1 cellular context compared by ENCODE assay signal in genomic region chr1:10833630-10834557, GRCh38.
TF ChIP-seq lines count a peak whose summit lies in the region.

No MANE protein-coding gene starts in this region.

TF ChIP-seq in HepG2, 621 proteins besides CTCF, POLR2A, EP300 and RAD21 (continued from another document):
- TF ChIP-seq, protein P1, sequence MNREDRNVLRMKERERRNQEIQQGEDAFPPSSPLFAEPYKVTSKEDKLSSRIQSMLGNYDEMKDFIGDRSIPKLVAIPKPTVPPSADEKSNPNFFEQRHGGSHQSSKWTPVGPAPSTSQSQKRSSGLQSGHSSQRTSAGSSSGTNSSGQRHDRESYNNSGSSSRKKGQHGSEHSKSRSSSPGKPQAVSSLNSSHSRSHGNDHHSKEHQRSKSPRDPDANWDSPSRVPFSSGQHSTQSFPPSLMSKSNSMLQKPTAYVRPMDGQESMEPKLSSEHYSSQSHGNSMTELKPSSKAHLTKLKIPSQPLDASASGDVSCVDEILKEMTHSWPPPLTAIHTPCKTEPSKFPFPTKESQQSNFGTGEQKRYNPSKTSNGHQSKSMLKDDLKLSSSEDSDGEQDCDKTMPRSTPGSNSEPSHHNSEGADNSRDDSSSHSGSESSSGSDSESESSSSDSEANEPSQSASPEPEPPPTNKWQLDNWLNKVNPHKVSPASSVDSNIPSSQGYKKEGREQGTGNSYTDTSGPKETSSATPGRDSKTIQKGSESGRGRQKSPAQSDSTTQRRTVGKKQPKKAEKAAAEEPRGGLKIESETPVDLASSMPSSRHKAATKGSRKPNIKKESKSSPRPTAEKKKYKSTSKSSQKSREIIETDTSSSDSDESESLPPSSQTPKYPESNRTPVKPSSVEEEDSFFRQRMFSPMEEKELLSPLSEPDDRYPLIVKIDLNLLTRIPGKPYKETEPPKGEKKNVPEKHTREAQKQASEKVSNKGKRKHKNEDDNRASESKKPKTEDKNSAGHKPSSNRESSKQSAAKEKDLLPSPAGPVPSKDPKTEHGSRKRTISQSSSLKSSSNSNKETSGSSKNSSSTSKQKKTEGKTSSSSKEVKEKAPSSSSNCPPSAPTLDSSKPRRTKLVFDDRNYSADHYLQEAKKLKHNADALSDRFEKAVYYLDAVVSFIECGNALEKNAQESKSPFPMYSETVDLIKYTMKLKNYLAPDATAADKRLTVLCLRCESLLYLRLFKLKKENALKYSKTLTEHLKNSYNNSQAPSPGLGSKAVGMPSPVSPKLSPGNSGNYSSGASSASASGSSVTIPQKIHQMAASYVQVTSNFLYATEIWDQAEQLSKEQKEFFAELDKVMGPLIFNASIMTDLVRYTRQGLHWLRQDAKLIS (CRISPR knock-in tag; IDR thresholded peaks at IDR 0.05), result no peak
- TF ChIP-seq, protein P2, sequence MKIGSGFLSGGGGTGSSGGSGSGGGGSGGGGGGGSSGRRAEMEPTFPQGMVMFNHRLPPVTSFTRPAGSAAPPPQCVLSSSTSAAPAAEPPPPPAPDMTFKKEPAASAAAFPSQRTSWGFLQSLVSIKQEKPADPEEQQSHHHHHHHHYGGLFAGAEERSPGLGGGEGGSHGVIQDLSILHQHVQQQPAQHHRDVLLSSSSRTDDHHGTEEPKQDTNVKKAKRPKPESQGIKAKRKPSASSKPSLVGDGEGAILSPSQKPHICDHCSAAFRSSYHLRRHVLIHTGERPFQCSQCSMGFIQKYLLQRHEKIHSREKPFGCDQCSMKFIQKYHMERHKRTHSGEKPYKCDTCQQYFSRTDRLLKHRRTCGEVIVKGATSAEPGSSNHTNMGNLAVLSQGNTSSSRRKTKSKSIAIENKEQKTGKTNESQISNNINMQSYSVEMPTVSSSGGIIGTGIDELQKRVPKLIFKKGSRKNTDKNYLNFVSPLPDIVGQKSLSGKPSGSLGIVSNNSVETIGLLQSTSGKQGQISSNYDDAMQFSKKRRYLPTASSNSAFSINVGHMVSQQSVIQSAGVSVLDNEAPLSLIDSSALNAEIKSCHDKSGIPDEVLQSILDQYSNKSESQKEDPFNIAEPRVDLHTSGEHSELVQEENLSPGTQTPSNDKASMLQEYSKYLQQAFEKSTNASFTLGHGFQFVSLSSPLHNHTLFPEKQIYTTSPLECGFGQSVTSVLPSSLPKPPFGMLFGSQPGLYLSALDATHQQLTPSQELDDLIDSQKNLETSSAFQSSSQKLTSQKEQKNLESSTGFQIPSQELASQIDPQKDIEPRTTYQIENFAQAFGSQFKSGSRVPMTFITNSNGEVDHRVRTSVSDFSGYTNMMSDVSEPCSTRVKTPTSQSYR (CRISPR knock-in tag; IDR thresholded peaks at IDR 0.05; ENCODE audit: borderline replicate concordance), result no peak
